ENCODE assay signal across 19 cellular contexts in the genomic region with DNA sequence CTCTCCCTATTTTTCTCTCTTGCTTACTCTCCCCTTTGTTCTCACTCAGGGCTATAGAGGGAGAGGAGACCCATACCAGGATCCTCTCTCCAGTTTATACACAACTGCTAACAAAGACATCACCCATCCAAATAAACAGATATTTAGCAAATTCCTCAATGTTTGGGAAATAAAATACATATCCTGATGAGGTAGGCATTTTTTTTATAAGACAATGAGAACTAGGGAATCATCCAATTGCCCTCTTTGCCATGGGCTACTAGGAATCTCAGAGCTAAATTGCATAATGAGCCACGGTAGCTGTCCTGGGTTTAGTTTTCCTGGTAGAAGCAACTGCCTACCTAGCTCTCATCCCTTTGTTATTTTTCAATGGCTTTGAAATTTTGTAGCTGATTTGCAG. TPM values are rescaled to one million over a fixed set of nuclear protein-coding genes. Genes with fewer than 3 reads are reported as not detected.
A peak's percentile ranks its signal among the peaks of the same experiment; 100 is the strongest.
DNase-seq lines count a peak whose midpoint lies in the region; ATAC-seq, FAIRE-seq and TF ChIP-seq lines count a peak whose summit lies in the region.
"Had no signal": no experiment of that assay in that cellular context is flagged by ENCODE, and none has a peak within 500 bp of the region (broad histone marks: within the 10 kb centered on the region; RNA-seq: fewer than 3 reads in every experiment).

No MANE protein-coding gene starts in this region.

- no peak overlapping the region for H3K4me3 Mint-ChIP-seq in stimulated activated naive CD8-positive, alpha-beta T cell treated with anti-CD3 and anti-CD28 coated beads, Interleukin-15, amount 100 ng/mL, for 72 hours
- H3K4me3 Mint-ChIP-seq: B cell; CD4-positive, alpha-beta T cell; CD8-positive, alpha-beta T cell had no signal

- no peaks in the 10 kb centered on the region for H3K4me1 Mint-ChIP-seq in stimulated activated naive CD8-positive, alpha-beta T cell treated with anti-CD3 and anti-CD28 coated beads, Interleukin-15, amount 100 ng/mL, for 72 hours

- no peak for TF ChIP-seq POLR2A in GM12891 (IDR thresholded peaks at IDR 0.05; ENCODE audit: low read depth, low read length)

- no peak for ATAC-seq in stimulated activated naive CD8-positive, alpha-beta T cell treated with anti-CD3 and anti-CD28 coated beads, Interleukin-15, amount 100 ng/mL, for 72 hours
- no peak for ATAC-seq in stimulated activated naive CD8-positive, alpha-beta T cell treated with anti-CD3 and anti-CD28 coated beads, Interleukin-15, Interleukin-2, amounts not matched to agents 100 U/mL and 50 U/mL, for 24 hours
- no peak for ATAC-seq in HG03439 (IDR thresholded peaks at IDR 0.05; ENCODE audit: unreplicated experiment)
- ATAC-seq: CD8-positive, alpha-beta T cell had no signal

- H3K27ac Mint-ChIP-seq in stimulated activated naive CD8-positive, alpha-beta T cell treated with anti-CD3 and anti-CD28 coated beads, Interleukin-15, amount 100 ng/mL, for 72 hours: peak overlapping the region; percentile 34 to 77
- H3K27ac Mint-ChIP-seq: B cell; CD4-positive, alpha-beta T cell; CD8-positive, alpha-beta T cell had no signal

- H3K27me3 Mint-ChIP-seq in stimulated activated naive CD8-positive, alpha-beta T cell treated with anti-CD3 and anti-CD28 coated beads, Interleukin-15, amount 100 ng/mL, for 72 hours: no peaks in the 10 kb centered on the region
- H3K27me3 Mint-ChIP-seq: B cell; CD4-positive, alpha-beta T cell had no signal

- no peaks in the 10 kb centered on the region for H3K9me3 Mint-ChIP-seq in stimulated activated naive CD8-positive, alpha-beta T cell treated with anti-CD3 and anti-CD28 coated beads, Interleukin-15, amount 100 ng/mL, for 72 hours
- H3K9me3 Mint-ChIP-seq: CD4-positive, alpha-beta T cell; CD8-positive, alpha-beta T cell had no signal

- no peak for DNase-seq in stimulated activated naive CD8-positive, alpha-beta T cell treated with anti-CD3 and anti-CD28 coated beads, Interleukin-15, amount 100 ng/mL, for 72 hours
- no peak for DNase-seq in stimulated activated naive CD8-positive, alpha-beta T cell treated with anti-CD3 and anti-CD28 coated beads, Interleukin-15, Interleukin-2, amounts not matched to agents 100 U/mL and 50 U/mL, for 24 hours
- DNase-seq in GM19239 (ENCODE audit: insufficient read length, low spot score): no peak
- no peak for DNase-seq in GM12891 (ENCODE audit: insufficient read length, low spot score)
- DNase-seq: 8988T; AML-193; Caco-2; Calu3; CD4-positive, alpha-beta T cell; CD8-positive, alpha-beta T cell; DMS79 treated with DMSO at 0.1 percent for 48 hours; GF-D8 had no signal

- FAIRE-seq in GM19239 (lab: Jason Lieb, UNC) (peak; percentile 37), GM12891 (lab: Jason Lieb, UNC) (no peak)
- FAIRE-seq: A204.1, D721Med, G401.6, GM12892, GM18507 had no signal

TF ChIP-seq in GM12891, 5 proteins besides CTCF, POLR2A, EP300 and RAD21:
- TF ChIP-seq SPI1 (IDR thresholded peaks at IDR 0.05; ENCODE audit: low read depth, low read length) (no peak), POU2F2 (IDR thresholded peaks at IDR 0.05; ENCODE audit: low read depth, low read length) (no peak), PAX5 (IDR thresholded peaks at IDR 0.05; ENCODE audit: insufficient read depth, low read length, severe bottlenecking) (no peak), TAF1 (IDR thresholded peaks at IDR 0.05; ENCODE audit: low read depth, low read length) (no peak), POLR2AphosphoS5 (IDR thresholded peaks at IDR 0.05; ENCODE audit: low read depth, low read length) (no peak)

RNA-seq across cellular contexts. Expression of gene CAPN14, which starts 27.1 kb away (rescaled TPM):
- 0.10 TPM for polyA plus RNA-seq in GM12891 (2012; ENCODE audit: low read depth, missing spikeins)

RNA-seq across cellular contexts. Expression of gene EHD3, which starts 43.8 kb away (rescaled TPM):
- polyA plus RNA-seq in GM12891 (2012; ENCODE audit: low read depth, missing spikeins): 0.18 TPM

RNA-seq across cellular contexts. Expression of gene GALNT14, which starts 51.9 kb away (rescaled TPM):
- polyA plus RNA-seq in GM12891 (2012; ENCODE audit: low read depth, missing spikeins): not detected
